8 cellular contexts compared by ENCODE assay signal in the genomic region with DNA sequence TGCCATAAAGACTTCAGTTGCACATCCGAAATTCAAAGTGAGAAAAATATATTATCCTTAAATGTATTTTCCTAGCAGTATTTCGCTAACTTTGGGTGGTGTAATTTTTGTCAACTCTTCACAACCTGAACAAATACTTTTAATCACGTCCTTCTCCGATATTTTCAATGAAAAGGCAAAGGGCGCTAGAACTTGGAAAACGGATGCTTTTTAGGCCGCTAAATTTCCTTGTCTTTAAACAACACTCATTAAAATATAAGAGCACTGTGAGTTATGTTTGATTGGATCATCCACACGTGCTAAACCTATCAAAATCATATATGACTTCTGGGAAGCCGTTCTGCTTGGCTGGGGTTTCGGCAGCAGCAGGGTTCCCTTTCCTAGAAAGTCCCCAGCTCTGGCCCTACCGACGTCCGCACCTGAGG. TPM values are rescaled to one million over a fixed set of nuclear protein-coding genes. Genes with fewer than 3 reads are reported as not detected.
DNase-seq lines count a peak whose midpoint lies in the region; ATAC-seq, FAIRE-seq and TF ChIP-seq lines count a peak whose summit lies in the region.

No MANE protein-coding gene starts in this region.

- peaks cover 43% of the 10 kb centered on the region for H3K79me2 ChIP-seq in OCI-LY3 (ENCODE audit: low read length)
- H3K79me2 ChIP-seq in endothelial cell of umbilical vein (ENCODE audit: control insufficient read depth, insufficient read depth, low read length), result peaks cover 40% of the 10 kb centered on the region

- H3K4me2 ChIP-seq in OCI-LY3 (ENCODE audit: low read length) (peak overlapping the region; percentile 81), endothelial cell of umbilical vein (ENCODE audit: insufficient read depth, low read length) (peak overlapping the region; percentile 61)

- H3K9ac ChIP-seq in OCI-LY3 (ENCODE audit: low read length) (peak overlapping the region; percentile 63), endothelial cell of umbilical vein (replicated peaks; ENCODE audit: extremely low read depth, insufficient read depth, low read length) (peak overlapping the region; percentile 34)

- intact Hi-C loops in endothelial cell of umbilical vein (cut with micrococcal nuclease) (loop anchor here (2.0 to 5.0 kb wide), 3 partner anchors 150 to 229 kb away; a partner anchor contains a TSS), pancreas (cut with DNase I) (no loop called here)

- H3K4me3 ChIP-seq in GM08714 (ENCODE audit: low read length), result peak overlapping the region; percentile 95
- peak overlapping the region; percentile 97 for H3K4me3 ChIP-seq in OCI-LY3 (ENCODE audit: low read length)
- H3K4me3 ChIP-seq in endothelial cell of umbilical vein (replicated peaks in 1 of 3; ENCODE audit: insufficient read depth in 1 of 3, low read depth in 1 of 3, low read length in 3 of 3), result peak overlapping the region; percentile 51 to 93 (median 76)
- H3K4me3 ChIP-seq in pancreas, result peak overlapping the region; percentile 59 to 84 (median 77)

- H3K9me3 ChIP-seq in OCI-LY3 (ENCODE audit: insufficient read depth, low read length) (no peaks in the 10 kb centered on the region), endothelial cell of umbilical vein (replicated peaks; ENCODE audit: control insufficient read depth, insufficient read depth, low read length) (no peaks in the 10 kb centered on the region), pancreas (no peaks in the 10 kb centered on the region)

- WGBS in pancreas, 2 donors, result 11 to 13% methylated on average over 13 of the region's 13 CpGs

- H3K4me1 ChIP-seq in OCI-LY3 (ENCODE audit: low read length) (peaks cover 13% of the 10 kb centered on the region), endothelial cell of umbilical vein (ENCODE audit: control insufficient read depth, extremely low read depth, insufficient read depth, low read length) (peaks cover 19% of the 10 kb centered on the region), pancreas (peaks cover 7 to 21% (median 18%) of the 10 kb centered on the region in 3 donors)

- H3K27ac ChIP-seq in OCI-LY3 (ENCODE audit: low read length) (peak overlapping the region; percentile 39), endothelial cell of umbilical vein (ENCODE audit: insufficient read depth, low read depth, low read length) (peak overlapping the region; percentile 50), pancreas (peak overlapping the region; percentile 62 to 93 (median 76))

- H3K36me3 ChIP-seq in OCI-LY3 (replicated peaks; ENCODE audit: low read depth, low read length), result peaks cover 29% of the 10 kb centered on the region
- no peaks in the 10 kb centered on the region for H3K36me3 ChIP-seq in endothelial cell of umbilical vein (ENCODE audit: control insufficient read depth in 2 of 2, extremely low read depth in 1 of 2, insufficient read depth in 2 of 2, low read length in 2 of 2)
- H3K36me3 ChIP-seq in pancreas, result no peaks in the 10 kb centered on the region

- POLR2A ChIA-PET in endothelial cell of umbilical vein (lab: Charles Lee), result no interaction called here

- peak overlapping the region; percentile 71 for H2AFZ ChIP-seq in OCI-LY3 (ENCODE audit: low read depth, low read length)
- H2AFZ ChIP-seq in endothelial cell of umbilical vein (ENCODE audit: low read depth, low read length), result peak overlapping the region; percentile 99

- FAIRE-seq in endothelial cell of umbilical vein (lab: Jason Lieb, UNC) (no peak), pancreas (lab: Jason Lieb, UNC) (no peak)

- ATAC-seq in pancreas, result peak in 3 of 4 donors; percentile 56 to 63 (median 58)
- no peak for ATAC-seq in HG03135 (IDR thresholded peaks at IDR 0.05; ENCODE audit: unreplicated experiment)

- TF ChIP-seq CTCF in OCI-LY3 (IDR thresholded peaks at IDR 0.05; ENCODE audit: low read depth, low read length) (no peak), endothelial cell of umbilical vein (IDR thresholded peaks at IDR 0.05; ENCODE audit: extremely low read depth in 1 of 2, insufficient read depth in 1 of 2, low read depth in 1 of 2, low read length in 2 of 2) (no peak), pancreas (IDR thresholded peaks at IDR 0.05) (no peak)

- H4K20me1 ChIP-seq in OCI-LY3 (ENCODE audit: insufficient read depth, low read length) (peaks cover 29% of the 10 kb centered on the region), endothelial cell of umbilical vein (replicated peaks; ENCODE audit: control insufficient read depth, extremely low read depth, insufficient read depth, low read length) (no peaks in the 10 kb centered on the region)

- no peak for TF ChIP-seq POLR2A in endothelial cell of umbilical vein (IDR thresholded peaks at IDR 0.05; ENCODE audit: low read depth, low read length)

- BruUV-seq in endothelial cell of umbilical vein (replicated peaks; lab: Mats Ljungman, UMichigan), result TSS peak; percentile 60

- dilution Hi-C loops in endothelial cell of umbilical vein (cut with MboI; ENCODE audit: extremely low pct_ligation_motif_present, low sequenced_read_pairs), result no loop called here

- H3K9me1 ChIP-seq in endothelial cell of umbilical vein (replicated peaks; ENCODE audit: control insufficient read depth, extremely low read depth, insufficient read depth, low read length), result no peaks in the 10 kb centered on the region

- CTCF ChIA-PET in endothelial cell of umbilical vein (lab: Charles Lee), result interaction anchor here (1.5 to 2.6 kb wide), 3 partner anchors 14 to 231 kb away, joined by 3 to 15 read pairs (median 8); no protein-coding TSS in a partner anchor

- DNase-seq in endothelial cell of umbilical vein (ENCODE audit: low read depth, low spot score) (no peak), pancreas (no peak), NCI-H2081 (lab: John Stamatoyannopoulos, UW) (no peak), HK-2 (ENCODE audit: unreplicated experiment) (no peak), NCI-H1092 treated with DMSO at 0.1 percent for 48 hours (lab: John Stamatoyannopoulos, UW) (no peak)

- no peaks in the 10 kb centered on the region for H3K27me3 ChIP-seq in OCI-LY3 (ENCODE audit: low read depth, low read length)
- H3K27me3 ChIP-seq in endothelial cell of umbilical vein (ENCODE audit: control insufficient read depth in 2 of 2, insufficient read depth in 2 of 2, low read length in 2 of 2), result no peaks in the 10 kb centered on the region
- no peaks in the 10 kb centered on the region for H3K27me3 ChIP-seq in pancreas

TF ChIP-seq in endothelial cell of umbilical vein, 7 proteins besides CTCF, POLR2A, EP300 and RAD21:
- TF ChIP-seq POLR2AphosphoS5 (IDR thresholded peaks at IDR 0.05; ENCODE audit: insufficient read depth, low read depth, low read length), result no peak
- TF ChIP-seq GATA2 (IDR thresholded peaks at IDR 0.05; ENCODE audit: insufficient read depth, insufficient read length, low read depth, low read length), result no peak
- TF ChIP-seq EZH2 (IDR thresholded peaks at IDR 0.05; ENCODE audit: borderline replicate concordance, low read depth, low read length, severe bottlenecking), result no peak
- no peak for TF ChIP-seq FOS (IDR thresholded peaks at IDR 0.05; ENCODE audit: borderline replicate concordance, insufficient read depth, low read length)
- TF ChIP-seq JUN (IDR thresholded peaks at IDR 0.05; ENCODE audit: borderline replicate concordance, insufficient read depth, insufficient read length, low read depth), result no peak
- TF ChIP-seq MYC (IDR thresholded peaks at IDR 0.05; ENCODE audit: low read depth, low read length), result no peak
- TF ChIP-seq, protein P1, sequence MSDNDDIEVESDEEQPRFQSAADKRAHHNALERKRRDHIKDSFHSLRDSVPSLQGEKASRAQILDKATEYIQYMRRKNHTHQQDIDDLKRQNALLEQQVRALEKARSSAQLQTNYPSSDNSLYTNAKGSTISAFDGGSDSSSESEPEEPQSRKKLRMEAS (IDR thresholded peaks at IDR 0.05; ENCODE audit: insufficient read depth, insufficient read length), result no peak

RNA-seq across cellular contexts. Expression of a gene that starts 0.5 kb away (rescaled TPM):
- total RNA-seq in endothelial cell of umbilical vein, result 27.5 and 31.5 TPM in 2 replicates
- polyA plus RNA-seq in endothelial cell of umbilical vein, result 15.7 and 16.2 TPM in 2 replicates
- polyA plus RNA-seq in endothelial cell of umbilical vein (2011; cell fraction: cytosol; rRNA removed), result 12.5 and 13.5 TPM in 2 replicates
- 27.9 and 32.5 TPM in 2 replicates for polyA plus RNA-seq in endothelial cell of umbilical vein (2011; cell fraction: nucleus; rRNA removed)
- polyA plus RNA-seq in endothelial cell of umbilical vein (2012), result 28.5 and 31.2 TPM in 2 replicates
- polyA minus RNA-seq in endothelial cell of umbilical vein, result 10.0 and 10.7 TPM in 2 replicates
- 7.8 TPM for polyA minus RNA-seq in endothelial cell of umbilical vein (2011; cell fraction: cytosol; rRNA and poly(A)+ RNA removed)
- 10.4 and 11.8 TPM in 2 replicates for polyA minus RNA-seq in endothelial cell of umbilical vein (2011; cell fraction: nucleus; rRNA and poly(A)+ RNA removed)
- 10 to 100 TPM; 12.4 to 22.1 (median 14.8) TPM for total RNA-seq in pancreas
- 10 to 100 TPM; 24.8 to 26.3 TPM for polyA plus RNA-seq in pancreas
